ENCODE assay signal across 8 cellular contexts in the genomic region with DNA sequence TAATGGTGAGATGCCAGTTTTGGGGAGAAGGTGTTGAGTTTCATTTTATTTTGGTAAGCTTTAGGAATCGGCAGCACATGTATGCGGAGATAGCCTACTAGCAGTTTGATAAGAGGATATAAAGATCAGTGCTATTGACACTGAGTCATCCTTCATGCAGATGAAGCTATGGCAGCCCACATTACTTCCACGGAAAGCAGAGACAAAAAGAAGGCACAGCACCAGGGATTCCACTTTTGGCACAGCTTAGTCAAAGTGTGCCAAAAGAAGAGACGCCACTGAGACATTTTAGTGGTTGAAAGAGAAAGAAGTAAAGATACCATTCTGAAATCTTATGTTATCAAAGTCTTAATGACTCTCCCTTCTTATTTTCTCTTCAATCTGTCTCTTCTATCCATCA.
"Had no signal": no experiment of that assay in that cellular context is flagged by ENCODE, and none has a peak within 500 bp of the region (broad histone marks: within the 10 kb centered on the region; RNA-seq: fewer than 3 reads in every experiment).

No MANE protein-coding gene starts in this region.

- H3K4me2 ChIP-seq: GM23338 had no signal

- H3K27ac ChIP-seq: HL-60 had no signal

- H3K4me3 ChIP-seq: GM23338, K562 had no signal

- ATAC-seq: GM23338, K562 had no signal

- H2AFZ ChIP-seq: GM23338 had no signal

- FAIRE-seq: H1, H54, K562 had no signal

- DNase-seq: H9, HCEC 1CT, IMR-90 had no signal
